18 cellular contexts compared by ENCODE assay signal in the genomic region with DNA sequence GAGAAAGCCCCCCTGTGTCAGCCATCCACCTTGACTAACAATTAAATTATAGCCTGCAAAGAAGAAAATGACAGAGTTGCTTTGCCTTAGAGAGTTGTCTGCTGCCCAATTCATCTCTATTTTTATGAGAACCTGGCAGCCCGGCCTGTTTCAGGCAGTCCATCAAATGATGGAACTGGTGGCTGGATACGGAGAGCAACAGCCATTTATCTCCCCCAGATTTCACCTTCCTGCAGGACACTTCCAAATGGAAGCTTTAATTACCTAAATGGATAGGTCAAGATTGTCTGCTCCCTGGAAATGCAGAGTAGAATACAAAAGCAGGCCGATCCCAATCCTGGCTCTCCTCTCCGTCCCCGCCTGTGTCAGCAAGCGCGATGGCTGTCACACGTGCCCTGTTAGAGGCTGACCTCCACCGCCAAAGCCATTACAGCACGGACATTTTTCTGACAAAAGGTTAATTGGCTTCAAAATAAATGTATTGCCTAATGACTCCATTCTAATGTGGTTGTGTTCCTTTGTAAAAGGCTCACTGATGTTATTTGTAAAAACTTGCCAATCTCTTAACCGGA.
A peak's percentile ranks its signal among the peaks of the same experiment; 100 is the strongest.
DNase-seq lines count a peak whose midpoint lies in the region; ATAC-seq and TF ChIP-seq lines count a peak whose summit lies in the region.
"Had no signal": no experiment of that assay in that cellular context is flagged by ENCODE, and none has a peak within 500 bp of the region (broad histone marks: within the 10 kb centered on the region; RNA-seq: fewer than 3 reads in every experiment).

No MANE protein-coding gene starts in this region.

- POLR2A ChIA-PET in SK-N-SH (lab: Yijun Ruan, JAX), result no interaction called here

- H3K9me2 ChIP-seq in SK-N-SH, result no peaks in the 10 kb centered on the region

- no peak for ATAC-seq in SK-N-SH treated with all-trans-retinoic acid at 6 μM for 48 hours
- ATAC-seq: HCT116, T-cell had no signal

- no peak overlapping the region for H2AK5ac ChIP-seq in neuronal stem cell (ENCODE audit: low read depth, low read length)

- H3K4me1 ChIP-seq in SK-N-SH (ENCODE audit: control insufficient read depth in 1 of 2, insufficient read depth in 2 of 2, low read depth in 1 of 2, low read length in 1 of 2) (peaks cover 0 to 2% of the 10 kb centered on the region in 2 experiments; a peak in 1 of 4 replicates), neuronal stem cell (ENCODE audit: control insufficient read depth in 2 of 2, insufficient read depth in 1 of 2, low read depth in 1 of 2, low read length in 2 of 2) (no peaks in the 10 kb centered on the region), prostate gland (replicated peaks) (no peaks in the 10 kb centered on the region), thyroid gland (no peaks in the 10 kb centered on the region), vagina (no peaks in the 10 kb centered on the region)
- H3K4me1 ChIP-seq: BLaER1 had no signal

- no peak overlapping the region for H3K23ac ChIP-seq in neuronal stem cell (ENCODE audit: low read depth, low read length, poor library complexity)

- no peaks in the 10 kb centered on the region for H3K79me1 ChIP-seq in neuronal stem cell (ENCODE audit: low read depth, low read length)

- TF ChIP-seq POLR2A in prostate gland (IDR thresholded peaks at IDR 0.05) (no peak), thyroid gland (IDR thresholded peaks at IDR 0.05) (no peak), vagina (IDR thresholded peaks at IDR 0.05) (no peak)

- no peaks in the 10 kb centered on the region for H3K79me2 ChIP-seq in SK-N-SH (ENCODE audit: insufficient read depth)

- H2BK15ac ChIP-seq in neuronal stem cell (ENCODE audit: low read length), result no peak overlapping the region

- intact Hi-C loops in prostate gland (cut with DNase I), result no loop called here
- intact Hi-C loops in thyroid gland (cut with DNase I), result no loop called here
- intact Hi-C loops in vagina (cut with DNase I), result no loop called here

- no peaks in the 10 kb centered on the region for H3K36me3 ChIP-seq in SK-N-SH (replicated peaks in 1 of 2; ENCODE audit: control insufficient read depth in 1 of 2, insufficient read depth in 2 of 2, low read length in 1 of 2)
- no peaks in the 10 kb centered on the region for H3K36me3 ChIP-seq in neuronal stem cell (replicated peaks in 1 of 2; ENCODE audit: control insufficient read depth in 2 of 2, insufficient read depth in 2 of 2, low read length in 2 of 2)
- H3K36me3 ChIP-seq in prostate gland, result no peaks in the 10 kb centered on the region
- no peaks in the 10 kb centered on the region for H3K36me3 ChIP-seq in thyroid gland
- H3K36me3 ChIP-seq in vagina, result no peaks in the 10 kb centered on the region
- H3K36me3 ChIP-seq: BLaER1, MG63 had no signal

- H3K9ac ChIP-seq in SK-N-SH, result no peak overlapping the region
- H3K9ac ChIP-seq in neuronal stem cell (ENCODE audit: low read depth, low read length, poor library complexity), result no peak overlapping the region
- H3K9ac ChIP-seq: BLaER1 had no signal

- no peak overlapping the region for H3K4me3 ChIP-seq in SK-N-SH (ENCODE audit: low read depth in 2 of 2, low read length in 1 of 2)
- no peak overlapping the region for H3K4me3 ChIP-seq in neuronal stem cell (ENCODE audit: low read length in 2 of 2)
- H3K4me3 ChIP-seq in prostate gland, result no peak overlapping the region
- H3K4me3 ChIP-seq in thyroid gland (replicated peaks in 1 of 3), result no peak overlapping the region
- no peak overlapping the region for H3K4me3 ChIP-seq in vagina
- H3K4me3 ChIP-seq: BLaER1, MG63 had no signal

- no peaks in the 10 kb centered on the region for H3F3A ChIP-seq in SK-N-SH (replicated peaks; ENCODE audit: insufficient read depth)

- no peak overlapping the region for H4K91ac ChIP-seq in neuronal stem cell (ENCODE audit: low read depth, low read length, poor library complexity)

- DNase-seq in SK-N-SH (peak; percentile 4), NCI-H146 treated with DMSO at 0.1 percent for 48 hours (lab: John Stamatoyannopoulos, UW; ENCODE audit: unreplicated experiment) (peak; percentile 81), NCI-H774 (lab: John Stamatoyannopoulos, UW) (peak; percentile 4), neuronal stem cell (ENCODE audit: low spot score) (no peak), prostate gland (ENCODE audit: low spot score) (no peak), thyroid gland (no peak), vagina (ENCODE audit: extremely low spot score in 2 of 2) (no peak)
- DNase-seq: CD4-positive, CD25-positive, alpha-beta regulatory T cell; IMR-90; KG1; MG63; NCI-H1105 treated with DMSO at 0.1 percent for 48 hours; NCI-H187 treated with DMSO at 0.1 percent for 48 hours; NCI-H526 treated with DMSO at 0.1 percent for 48 hours; T-cell had no signal

- H2BK12ac ChIP-seq in neuronal stem cell (ENCODE audit: low read length), result no peak overlapping the region

- TF ChIP-seq EP300 in SK-N-SH (IDR thresholded peaks at IDR 0.05; ENCODE audit: borderline replicate concordance in 1 of 2, low read depth in 1 of 2, low read length in 1 of 2), result no peak

- H3K27ac ChIP-seq in SK-N-SH (ENCODE audit: low read depth in 2 of 2, low read length in 1 of 2) (no peak overlapping the region), neuronal stem cell (replicated peaks; ENCODE audit: low read length) (no peak overlapping the region), prostate gland (no peak overlapping the region), thyroid gland (no peak overlapping the region), vagina (no peak overlapping the region)
- H3K27ac ChIP-seq: BLaER1 had no signal

- no peak for TF ChIP-seq RAD21 in SK-N-SH (IDR thresholded peaks at IDR 0.05; ENCODE audit: low read length)

- H3K4me2 ChIP-seq in SK-N-SH, result no peak overlapping the region
- no peak overlapping the region for H3K4me2 ChIP-seq in neuronal stem cell (ENCODE audit: insufficient read depth, low read length, poor library complexity, severe bottlenecking)
- H3K4me2 ChIP-seq: BLaER1 had no signal

- H3K4ac ChIP-seq in neuronal stem cell (ENCODE audit: low read length), result no peak overlapping the region

- CTCF ChIA-PET in SK-N-SH (lab: Yijun Ruan, JAX), result no interaction called here

- 74% methylated on average over 11 of the region's 11 CpGs for WGBS in SK-N-SH (ENCODE audit: low lambda C conversion rate)
- WGBS in neuronal stem cell (ENCODE audit: extremely low coverage in 2 of 2, insufficient read length in 2 of 2, insufficient replicate concordance in 1 of 2), 2 donors, result no CpG with 5 or more reads among the region's 11 CpGs
- WGBS in prostate gland, result 90% methylated on average over 11 of the region's 11 CpGs
- WGBS in thyroid gland, 2 donors, result 85 to 90% methylated on average over 11 of the region's 11 CpGs

- no peaks in the 10 kb centered on the region for H3K27me3 ChIP-seq in SK-N-SH (ENCODE audit: insufficient read depth)
- H3K27me3 ChIP-seq in neuronal stem cell (ENCODE audit: control insufficient read depth in 3 of 3, insufficient read depth in 3 of 3, low read depth in 1 of 3, low read length in 3 of 3), result no peaks in the 10 kb centered on the region
- H3K27me3 ChIP-seq in prostate gland (replicated peaks; ENCODE audit: insufficient read depth), result no peaks in the 10 kb centered on the region
- H3K27me3 ChIP-seq in thyroid gland, result no peaks in the 10 kb centered on the region
- H3K27me3 ChIP-seq in vagina, result no peaks in the 10 kb centered on the region
- H3K27me3 ChIP-seq: BLaER1, MG63 had no signal

- H2AFZ ChIP-seq in SK-N-SH (ENCODE audit: low read depth) (no peak overlapping the region), neuronal stem cell (ENCODE audit: low read length) (peak overlapping the region; percentile 16)

- no peak overlapping the region for H3K14ac ChIP-seq in neuronal stem cell (ENCODE audit: low read length)

- no peak overlapping the region for H2BK5ac ChIP-seq in neuronal stem cell (ENCODE audit: low read length)

- no peak overlapping the region for H3K18ac ChIP-seq in neuronal stem cell (ENCODE audit: low read length)

- TF ChIP-seq CTCF in SK-N-SH (IDR thresholded peaks at IDR 0.05) (no peak), prostate gland (IDR thresholded peaks at IDR 0.05) (no peak), thyroid gland (IDR thresholded peaks at IDR 0.05) (no peak), vagina (IDR thresholded peaks at IDR 0.05) (no peak)

- H4K20me1 ChIP-seq in SK-N-SH (ENCODE audit: insufficient read depth), result no peaks in the 10 kb centered on the region
- H4K20me1 ChIP-seq: BLaER1 had no signal

- no peak overlapping the region for H4K8ac ChIP-seq in neuronal stem cell (ENCODE audit: low read depth, low read length)

- H3K9me3 ChIP-seq in SK-N-SH (no peaks in the 10 kb centered on the region), neuronal stem cell (replicated peaks in 1 of 2; ENCODE audit: control insufficient read depth in 2 of 2, insufficient read depth in 1 of 2, low read depth in 1 of 2, low read length in 2 of 2) (peaks cover 0 to 8% of the 10 kb centered on the region in 2 donors), prostate gland (no peaks in the 10 kb centered on the region), thyroid gland (no peaks in the 10 kb centered on the region), vagina (no peaks in the 10 kb centered on the region)
- H3K9me3 ChIP-seq: BLaER1, MG63 had no signal

- no peak overlapping the region for H2BK120ac ChIP-seq in neuronal stem cell (ENCODE audit: low read depth, low read length)

TF ChIP-seq in SK-N-SH treated with all-trans-retinoic acid at 6 μM for 48 hours, 23 proteins besides CTCF, POLR2A, EP300 and RAD21 (continues in another document):
- TF ChIP-seq ESRRG (CRISPR knock-in tag; IDR thresholded peaks at IDR 0.05) (no peak), TSHZ2 (CRISPR knock-in tag; IDR thresholded peaks at IDR 0.05) (no peak)

Comparison
In these comparisons a context has a peak if more than half of its experiments do, and no peak if none do; other contexts are left out.
1. DNase-seq: peak in SK-N-SH (single experiment), NCI-H146 treated with DMSO at 0.1 percent for 48 hours (single experiment) and NCI-H774 (single experiment); none in neuronal stem cell (single experiment), prostate gland (single experiment), thyroid gland (0 of 2) and vagina (0 of 2).